ENCODE assay signal across 8 cellular contexts in the genomic region with DNA sequence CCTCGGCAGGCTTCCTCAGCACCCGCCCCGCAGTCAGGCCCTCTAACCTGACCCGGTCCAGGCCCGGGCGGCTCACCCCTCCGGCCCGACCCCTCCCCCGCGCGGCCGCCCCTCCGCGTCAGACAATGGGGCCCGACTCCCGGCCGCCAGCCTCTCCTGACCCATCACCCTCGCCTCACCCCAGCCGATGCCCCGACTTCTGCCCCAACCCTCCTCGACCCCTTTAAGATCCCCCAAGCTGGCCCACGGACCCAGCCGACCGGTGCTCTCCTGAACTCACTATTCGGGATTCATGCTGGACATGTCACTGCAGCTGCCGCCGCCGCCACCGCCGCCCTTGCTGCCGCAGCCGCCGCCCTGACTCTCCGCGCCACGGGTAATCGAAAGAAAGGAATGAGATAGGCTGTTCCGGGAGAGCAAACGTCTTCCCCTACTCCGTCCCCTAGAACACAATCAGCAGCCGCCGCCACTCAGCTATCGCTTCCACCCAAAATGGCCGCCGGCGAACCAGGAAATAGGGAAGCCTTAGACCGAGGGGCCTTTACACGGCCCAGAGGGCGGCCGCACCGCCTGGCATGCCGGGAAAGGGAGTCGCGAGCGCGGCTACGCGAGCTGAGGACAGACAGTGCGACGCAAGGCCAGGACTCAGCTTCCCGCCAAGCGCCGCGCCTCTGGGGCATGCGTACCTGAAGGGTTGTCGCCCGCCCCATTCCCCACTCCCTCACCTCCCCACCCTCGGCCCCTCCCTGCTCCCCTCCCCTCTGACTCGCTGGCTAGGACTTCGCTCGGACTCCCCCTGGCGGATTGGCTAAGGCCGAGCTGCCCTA. TPM values are rescaled to one million over a fixed set of nuclear protein-coding genes. Genes with fewer than 3 reads are reported as not detected.
DNase-seq lines count a peak whose midpoint lies in the region; ATAC-seq and TF ChIP-seq lines count a peak whose summit lies in the region.

A gene (minus strand): TSS at position 494 of the 827 bp plus-strand sequence. CDS start 191 bp downstream, at position 303.

- in situ Hi-C loops in HAP-1 (cut with MboI; ENCODE audit: low sequenced_read_pairs) = no loop called here

- H3K36me3 Mint-ChIP-seq in nephron progenitor cell (ENCODE audit: low read depth) = peaks cover 8% of the 10 kb centered on the region

- H3K27me3 ChIP-seq in HAP-1 (ENCODE audit: low read depth) (no peaks in the 10 kb centered on the region), MG63 (no peaks in the 10 kb centered on the region)

- peaks cover 24% of the 10 kb centered on the region for H3K4me1 ChIP-seq in HAP-1

- peak; percentile 100 for DNase-seq in GDM1 (lab: John Stamatoyannopoulos, UW)
- DNase-seq in HAP-1 (ENCODE audit: low spot score in 2 of 2) = peak; percentile 99 to 100
- DNase-seq in MG63 = peak; percentile 100
- DNase-seq in SHP77 treated with DMSO at 0.1 percent for 48 hours (lab: John Stamatoyannopoulos, UW) = peak; percentile 94
- DNase-seq in activated effector memory CD4-positive, alpha-beta T cell treated with anti-CD3 and anti-CD28 coated beads, Interleukin-2, amount 50 U/mL, for 16 hours = peak; percentile 100
- DNase-seq in fibroblast of the aortic adventitia (ENCODE audit: low read depth) = peak; percentile 100
- peak; percentile 98 for DNase-seq in nephron progenitor cell
- DNase-seq in stimulated activated naive CD8-positive, alpha-beta T cell treated with anti-CD3 and anti-CD28 coated beads, Interleukin-15, amount 100 ng/mL, for 72 hours = peak; percentile 97 to 99

- peak within 1 kb of the TSS; percentile 97 for H3K4me3 Mint-ChIP-seq in nephron progenitor cell
- H3K4me3 Mint-ChIP-seq in stimulated activated naive CD8-positive, alpha-beta T cell treated with anti-CD3 and anti-CD28 coated beads, Interleukin-15, amount 100 ng/mL, for 72 hours = peak within 1 kb of the TSS; percentile 98 to 99

- no peaks in the 10 kb centered on the region for H3K9me3 ChIP-seq in HAP-1
- H3K9me3 ChIP-seq in MG63 = no peaks in the 10 kb centered on the region

- H3K27ac Mint-ChIP-seq in nephron progenitor cell = peak within 1 kb of the TSS; percentile 100
- H3K27ac Mint-ChIP-seq in stimulated activated naive CD8-positive, alpha-beta T cell treated with anti-CD3 and anti-CD28 coated beads, Interleukin-15, amount 100 ng/mL, for 72 hours = peak within 1 kb of the TSS; percentile 100

- peaks cover 3% of the 10 kb centered on the region for H3K27me3 Mint-ChIP-seq in nephron progenitor cell (ENCODE audit: low read depth, poor library complexity)
- H3K27me3 Mint-ChIP-seq in stimulated activated naive CD8-positive, alpha-beta T cell treated with anti-CD3 and anti-CD28 coated beads, Interleukin-15, amount 100 ng/mL, for 72 hours = peaks cover 6% of the 10 kb centered on the region

- H3K4me3 ChIP-seq in HAP-1 (peak within 1 kb of the TSS; percentile 100), MG63 (peak within 1 kb of the TSS; percentile 98), fibroblast of the aortic adventitia (ENCODE audit: low read depth, low read length) (peak within 1 kb of the TSS; percentile 97)

- no peaks in the 10 kb centered on the region for H3K9me3 Mint-ChIP-seq in nephron progenitor cell
- H3K9me3 Mint-ChIP-seq in stimulated activated naive CD8-positive, alpha-beta T cell treated with anti-CD3 and anti-CD28 coated beads, Interleukin-15, amount 100 ng/mL, for 72 hours = no peaks in the 10 kb centered on the region

- H3K4me1 Mint-ChIP-seq in nephron progenitor cell = peaks cover 38% of the 10 kb centered on the region
- peaks cover 42% of the 10 kb centered on the region for H3K4me1 Mint-ChIP-seq in stimulated activated naive CD8-positive, alpha-beta T cell treated with anti-CD3 and anti-CD28 coated beads, Interleukin-15, amount 100 ng/mL, for 72 hours

- 0 out of 2 replicates have a peak, but pooled peaks cover 3% of the 10 kb centered on the region for H3K36me3 ChIP-seq in HAP-1 (replicated peaks)
- H3K36me3 ChIP-seq in MG63 = peaks cover 11% of the 10 kb centered on the region; the same call in 1 of the 2 replicates

- TF ChIP-seq CTCF in fibroblast of the aortic adventitia (IDR thresholded peaks at IDR 0.05; ENCODE audit: insufficient read depth, low read length) = peak; percentile 44
- TF ChIP-seq CTCF in nephron progenitor cell (IDR thresholded peaks at IDR 0.05) = no peak

- ATAC-seq in stimulated activated naive CD8-positive, alpha-beta T cell treated with anti-CD3 and anti-CD28 coated beads, Interleukin-15, amount 100 ng/mL, for 72 hours = peak; percentile 97

RNA-seq across cellular contexts. Expression of the gene that starts here (rescaled TPM):
- 62.5 and 85.1 TPM in 2 replicates for total RNA-seq in MG63 (2014; rRNA removed; shearing (Covaris generic); ENCODE audit: low replicate concordance)
- total RNA-seq in fibroblast of the aortic adventitia (ENCODE audit: low replicate concordance) = 72.1 and 80.7 TPM in 2 replicates

Comparison
In these comparisons a context has a peak if more than half of its experiments do, and no peak if none do; other contexts are left out.
1. Peak in every context shown above with its lines: DNase-seq, ATAC-seq and H3K4me3 ChIP-seq.